Comparison of ENCODE assay signal across 13 cellular contexts in genomic region chr19:52464798-52465470, GRCh38. TPM values are rescaled to one million over a fixed set of nuclear protein-coding genes. Genes with fewer than 3 reads are reported as not detected.
DNase-seq lines count a peak whose midpoint lies in the region; TF ChIP-seq lines count a peak whose summit lies in the region.
"Had no signal": no experiment of that assay in that cellular context is flagged by ENCODE, and none has a peak within 500 bp of the region (broad histone marks: within the 10 kb centered on the region; RNA-seq: fewer than 3 reads in every experiment).

No MANE protein-coding gene starts in this region.

- H3K36me3 Mint-ChIP-seq in chondrocyte (ENCODE audit: low read depth), result peaks cover 4% of the 10 kb centered on the region

- H4K20me1 ChIP-seq in Karpas-422 (ENCODE audit: insufficient read depth, low read depth, low read length), result no peaks in the 10 kb centered on the region

- no peak overlapping the region for H3K4me3 Mint-ChIP-seq in chondrocyte (ENCODE audit: unreplicated experiment)
- H3K4me3 Mint-ChIP-seq: nephron had no signal

- no peaks in the 10 kb centered on the region for H3K36me3 ChIP-seq in Karpas-422 (ENCODE audit: insufficient read depth, low read length)
- H3K36me3 ChIP-seq: brain microvascular endothelial cell had no signal

- H3K27ac ChIP-seq in Karpas-422 (ENCODE audit: low read length), result no peak overlapping the region
- H3K27ac ChIP-seq: brain microvascular endothelial cell, spleen had no signal

- H3K4me3 ChIP-seq in Karpas-422 (ENCODE audit: low read length), result no peak overlapping the region

- peaks cover 47% of the 10 kb centered on the region for H3K9me3 ChIP-seq in Karpas-422 (ENCODE audit: low read length)

- H3K79me2 ChIP-seq in Karpas-422 (ENCODE audit: low read length), result no peaks in the 10 kb centered on the region

- TF ChIP-seq CTCF in chondrocyte (IDR thresholded peaks at IDR 0.05), result peak; percentile 56

- H3K27me3 ChIP-seq in Karpas-422 (ENCODE audit: low read length), result peaks cover 3% of the 10 kb centered on the region; the same call in 1 of the 2 replicates
- H3K27me3 ChIP-seq: brain microvascular endothelial cell, spleen had no signal

- H3K27ac Mint-ChIP-seq in chondrocyte (ENCODE audit: unreplicated experiment), result no peak overlapping the region
- H3K27ac Mint-ChIP-seq: nephron had no signal

- H3K4me1 ChIP-seq in Karpas-422 (ENCODE audit: low read length), result no peaks in the 10 kb centered on the region
- H3K4me1 ChIP-seq: spleen had no signal

- H3K9me2 ChIP-seq in Karpas-422 (replicated peaks; ENCODE audit: insufficient read depth, low read length), result no peaks in the 10 kb centered on the region

- H3K9me3 Mint-ChIP-seq in chondrocyte (ENCODE audit: low read depth), result peaks cover 71% of the 10 kb centered on the region

- H2AFZ ChIP-seq in Karpas-422 (ENCODE audit: low read length), result no peak overlapping the region

- H3K4me2 ChIP-seq in Karpas-422 (ENCODE audit: low read depth, low read length, poor library complexity, severe bottlenecking), result no peak overlapping the region

- H3K9ac ChIP-seq in Karpas-422 (ENCODE audit: low read length), result no peak overlapping the region

- DNase-seq in SHP77 (lab: John Stamatoyannopoulos, UW), result peak; percentile 5 to 10
- DNase-seq in SHP77 treated with DMSO at 0.1 percent for 48 hours (lab: John Stamatoyannopoulos, UW), result no peak
- DNase-seq in NCI-H526 treated with DMSO at 0.1 percent for 48 hours (lab: John Stamatoyannopoulos, UW), result peak; percentile 29
- DNase-seq in chondrocyte (ENCODE audit: low spot score), result no peak
- no peak for DNase-seq in Karpas-422
- DNase-seq in central memory CD4-positive, alpha-beta T cell, result no peak
- DNase-seq in stimulated activated naive CD4-positive, alpha-beta T cell (lab: John Stamatoyannopoulos, UW), result no peak
- DNase-seq in anterior cingulate cortex (lab: John Stamatoyannopoulos, UW), result no peak
- DNase-seq: brain microvascular endothelial cell; spleen; stimulated activated CD8-positive, alpha-beta memory T cell treated with anti-CD3 and anti-CD28 coated beads, Interleukin-4, amount 100 ng/mL, for 48 hours had no signal

- H3K27me3 Mint-ChIP-seq in chondrocyte (ENCODE audit: low read depth), result no peaks in the 10 kb centered on the region

- H3K4me1 Mint-ChIP-seq in chondrocyte (ENCODE audit: low read depth), result no peaks in the 10 kb centered on the region
- H3K4me1 Mint-ChIP-seq: nephron had no signal

RNA-seq across cellular contexts. Expression of gene ZNF578, which starts 11.6 kb away (rescaled TPM):
- total RNA-seq in chondrocyte, result not detected in 3 replicates
- total RNA-seq in Karpas-422 (2014; rRNA removed; shearing (Covaris generic); ENCODE audit: low replicate concordance), result 0.04 TPM in 1 of 2 replicates, not detected in the other

RNA-seq across cellular contexts. Expression of gene ZNF534, which starts 36.0 kb away (rescaled TPM):
- total RNA-seq in chondrocyte, result not detected in 3 replicates
- total RNA-seq in Karpas-422 (2014; rRNA removed; shearing (Covaris generic); ENCODE audit: low replicate concordance), result not detected in 2 replicates
- total RNA-seq: M059J, spleen had no signal

Comparison
In these comparisons a context has a peak if more than half of its experiments do, and no peak if none do; other contexts are left out.
1. DNase-seq: peak in SHP77 (2 of 2) and NCI-H526 treated with DMSO at 0.1 percent for 48 hours (single experiment); none in SHP77 treated with DMSO at 0.1 percent for 48 hours (single experiment), chondrocyte (single experiment), Karpas-422 (single experiment), central memory CD4-positive, alpha-beta T cell (single experiment), stimulated activated naive CD4-positive, alpha-beta T cell (0 of 6) and anterior cingulate cortex (0 of 58).